ENCODE assay signal across 8 cellular contexts in the genomic region with DNA sequence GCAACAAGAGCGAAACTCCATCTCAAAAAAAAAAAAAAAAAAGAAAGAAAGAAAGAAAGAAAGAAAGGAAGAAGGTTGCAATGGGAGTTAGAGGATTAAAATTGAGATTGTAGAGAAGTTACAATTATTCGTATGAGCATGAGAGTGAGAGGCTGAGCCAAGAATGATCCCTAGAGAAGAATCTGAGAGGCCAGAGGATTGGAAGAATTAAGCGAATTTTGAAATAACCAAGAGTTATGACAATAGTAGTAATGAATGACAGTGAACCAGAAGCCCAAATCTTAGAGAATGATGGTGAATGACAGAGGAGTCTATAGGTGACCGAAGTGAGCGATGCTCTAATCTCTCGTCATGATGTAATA. TPM values are rescaled to one million over a fixed set of nuclear protein-coding genes. Genes with fewer than 3 reads are reported as not detected.
DNase-seq lines count a peak whose midpoint lies in the region; ATAC-seq and TF ChIP-seq lines count a peak whose summit lies in the region.

No MANE protein-coding gene starts in this region.

- H3K9me3 Mint-ChIP-seq in nephron progenitor cell: no peaks in the 10 kb centered on the region

- H3K36me3 Mint-ChIP-seq in nephron progenitor cell (ENCODE audit: low read depth): peaks cover 11% of the 10 kb centered on the region

- TF ChIP-seq CTCF in BE2C (IDR thresholded peaks at IDR 0.05; ENCODE audit: low read depth, low read length) (no peak), Loucy (conservative IDR thresholded peaks at IDR 0.05; ENCODE audit: low read length) (no peak), nephron progenitor cell (IDR thresholded peaks at IDR 0.05) (no peak), GM13976 (IDR thresholded peaks at IDR 0.05; ENCODE audit: borderline replicate concordance, control extremely low read depth, extremely low read depth, insufficient read depth, missing control alignments) (no peak)

- H2AFZ ChIP-seq in Loucy (ENCODE audit: low read length): peak overlapping the region; percentile 97

- DNase-seq in BE2C (no peak), nephron progenitor cell (no peak), GM13976 (ENCODE audit: low spot score) (no peak), NCI-H146 treated with DMSO at 0.1 percent for 48 hours (lab: John Stamatoyannopoulos, UW; ENCODE audit: unreplicated experiment) (no peak)
- DNase-seq in stimulated activated CD4-positive, alpha-beta T cell treated with anti-CD3 and anti-CD28 coated beads, Interleukin-1b, Interleukin-23, amount 100 ng/mL, for 48 hours: no peak

- H3K9me2 ChIP-seq in Loucy (replicated peaks; ENCODE audit: low read depth, low read length): no peaks in the 10 kb centered on the region

- H3K9ac ChIP-seq in Loucy (ENCODE audit: low read depth, low read length, poor library complexity, severe bottlenecking) (peak overlapping the region; percentile 30), duodenal mucosa (ENCODE audit: low read depth in 1 of 2, low read length in 2 of 2) (peak overlapping the region; percentile 27 to 39)

- H4K20me1 ChIP-seq in Loucy (ENCODE audit: insufficient read depth, low read length, poor library complexity, severe bottlenecking): peaks cover 21% of the 10 kb centered on the region

- H3K4me3 ChIP-seq in BE2C (ENCODE audit: low read depth, low read length) (peak overlapping the region; percentile 49), Loucy (ENCODE audit: low read length, poor library complexity, severe bottlenecking) (peak overlapping the region; percentile 73), duodenal mucosa (ENCODE audit: low read depth in 1 of 2, low read length in 2 of 2) (peak overlapping the region; percentile 65 to 77)

- in situ Hi-C loops in GM13976 (cut with MboI; ENCODE audit: low sequenced_read_pairs, unreplicated experiment): no loop called here

- no peaks in the 10 kb centered on the region for H3F3A ChIP-seq in Loucy (ENCODE audit: low read depth)

- H3K4me2 ChIP-seq in Loucy (ENCODE audit: low read depth, low read length, poor library complexity, severe bottlenecking): peak overlapping the region; percentile 64

- H3K27me3 ChIP-seq in BE2C: no peaks in the 10 kb centered on the region
- no peaks in the 10 kb centered on the region for H3K27me3 ChIP-seq in Loucy (ENCODE audit: insufficient read depth, low read length, poor library complexity, severe bottlenecking)
- H3K27me3 ChIP-seq in duodenal mucosa (ENCODE audit: control insufficient read depth in 1 of 2, insufficient read depth in 2 of 2, low read length in 2 of 2): no peaks in the 10 kb centered on the region

- H3K36me3 ChIP-seq in BE2C (no peaks in the 10 kb centered on the region), Loucy (ENCODE audit: insufficient read depth, low read length) (no peaks in the 10 kb centered on the region), duodenal mucosa (ENCODE audit: control insufficient read depth in 1 of 2, insufficient read depth in 2 of 2, low read length in 2 of 2) (no peaks in the 10 kb centered on the region)

- H3K79me2 ChIP-seq in Loucy (ENCODE audit: insufficient read depth, low read length): peaks cover 41% of the 10 kb centered on the region

- no peak overlapping the region for H3K27ac ChIP-seq in duodenal mucosa (ENCODE audit: low read depth, low read length)

- no peaks in the 10 kb centered on the region for H3K9me3 ChIP-seq in BE2C
- H3K9me3 ChIP-seq in Loucy (ENCODE audit: insufficient read depth, low read depth, low read length): no peaks in the 10 kb centered on the region
- H3K9me3 ChIP-seq in duodenal mucosa (ENCODE audit: control insufficient read depth in 1 of 2, low read length in 2 of 2): no peaks in the 10 kb centered on the region

- no peak overlapping the region for H3K27ac Mint-ChIP-seq in nephron progenitor cell

- H3K4me1 Mint-ChIP-seq in nephron progenitor cell: peaks cover 60% of the 10 kb centered on the region

- H3K4me1 ChIP-seq in BE2C: no peaks in the 10 kb centered on the region
- H3K4me1 ChIP-seq in Loucy (ENCODE audit: insufficient read depth, low read length, poor library complexity, severe bottlenecking): peaks cover 31% of the 10 kb centered on the region
- H3K4me1 ChIP-seq in duodenal mucosa (ENCODE audit: control insufficient read depth in 1 of 2, insufficient read depth in 2 of 2, low read length in 2 of 2): peaks cover 7 to 12% of the 10 kb centered on the region in 2 donors

- peak overlapping the region; percentile 73 for H3K4me3 Mint-ChIP-seq in nephron progenitor cell

- H3K27me3 Mint-ChIP-seq in nephron progenitor cell (ENCODE audit: low read depth, poor library complexity): peaks cover 2% of the 10 kb centered on the region

- no peak for ATAC-seq in GM18867 (IDR thresholded peaks at IDR 0.05; ENCODE audit: unreplicated experiment)

RNA-seq across cellular contexts. Expression of a gene that starts 0.4 kb away (rescaled TPM):
- 2.6 TPM for polyA plus RNA-seq in BE2C (2012; ENCODE audit: insufficient read depth, insufficient read length, low read depth)

RNA-seq across cellular contexts. Expression of a gene that starts 27.7 kb away (rescaled TPM):
- 30.9 TPM for polyA plus RNA-seq in BE2C (2012; ENCODE audit: insufficient read depth, insufficient read length, low read depth)
